ENCODE assay signal across 24 cellular contexts in the genomic region with DNA sequence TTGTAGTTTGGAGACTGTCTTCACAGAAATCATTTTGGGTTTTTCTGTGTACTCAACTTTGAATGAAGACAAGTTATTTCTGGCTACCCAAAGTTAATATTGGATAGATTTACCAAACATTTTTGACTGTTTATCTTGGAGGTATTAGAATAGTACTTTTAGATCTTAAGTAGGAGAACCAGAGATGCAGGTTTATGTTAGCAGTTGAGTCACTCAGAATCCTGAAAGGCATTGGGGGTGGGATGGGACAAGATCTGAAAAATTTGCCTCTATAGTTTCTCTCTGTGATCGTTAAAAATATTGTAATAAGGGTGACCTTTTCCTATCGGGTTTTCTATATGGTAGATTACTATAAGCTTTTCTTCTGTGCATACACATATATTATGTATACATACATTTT.
"Had no signal": no experiment of that assay in that cellular context is flagged by ENCODE, and none has a peak within 500 bp of the region (broad histone marks: within the 10 kb centered on the region; RNA-seq: fewer than 3 reads in every experiment).

No MANE protein-coding gene starts in this region.

- DNase-seq: colonic mucosa; dermis blood vessel endothelial cell; effector memory CD4-positive, alpha-beta T cell; heart left ventricle; left cardiac atrium; left lung; mesendoderm; midbrain; naive thymus-derived CD4-positive, alpha-beta T cell; spleen; stimulated activated CD4-positive, alpha-beta T cell treated with anti-CD3 and anti-CD28 coated beads, Interleukin-4, amount 100 ng/mL, for 4 hours; stimulated activated naive CD8-positive, alpha-beta T cell treated with anti-CD3 and anti-CD28 coated beads, Interleukin-15, Interleukin-2, amounts not matched to agents 100 U/mL and 50 U/mL, for 24 hours; substantia nigra; testis; tibial artery had no signal

- H3K4me1 ChIP-seq: colonic mucosa, heart left ventricle, left lung, neural progenitor cell, parathyroid adenoma, right atrium auricular region, testis, tibial artery had no signal

- H3K4me2 ChIP-seq: hepatocyte, neural progenitor cell had no signal

- H3K36me3 Mint-ChIP-seq: naive thymus-derived CD4-positive, alpha-beta T cell; neural progenitor cell; stimulated activated memory B cell treated with anti-CD40 and anti-IgM and Interleukin-4, amounts not matched to agents 10 μg/mL and 1 μg/mL and 100 μg/mL, for 72 hours; type B pancreatic cell had no signal

- H3K27me3 Mint-ChIP-seq: progenitor cell of endocrine pancreas; stimulated activated memory B cell treated with anti-CD40 and anti-IgM and Interleukin-4, amounts not matched to agents 10 μg/mL and 1 μg/mL and 100 μg/mL, for 72 hours; type B pancreatic cell had no signal

- H2AFZ ChIP-seq: hepatocyte, neural progenitor cell, parathyroid adenoma had no signal

- H3K36me3 ChIP-seq: colonic mucosa, heart left ventricle, left lung, neural progenitor cell, right atrium auricular region, spleen, tibial artery had no signal

- H3K9me3 Mint-ChIP-seq: nephron, neural progenitor cell, type B pancreatic cell had no signal

- H3K27ac Mint-ChIP-seq: naive thymus-derived CD4-positive, alpha-beta T cell; nephron; neural progenitor cell; progenitor cell of endocrine pancreas; stimulated activated memory B cell treated with anti-CD40 and anti-IgM and Interleukin-4, amounts not matched to agents 10 μg/mL and 1 μg/mL and 100 μg/mL, for 72 hours; type B pancreatic cell had no signal

- H3K4me1 Mint-ChIP-seq: naive thymus-derived CD4-positive, alpha-beta T cell; nephron; neural progenitor cell; stimulated activated memory B cell treated with anti-CD40 and anti-IgM and Interleukin-4, amounts not matched to agents 10 μg/mL and 1 μg/mL and 100 μg/mL, for 72 hours had no signal

- H3K27me3 ChIP-seq: colonic mucosa, hepatocyte, left lung, right atrium auricular region, spleen, testis, tibial artery had no signal

- H3K4me3 Mint-ChIP-seq: naive thymus-derived CD4-positive, alpha-beta T cell; nephron; neural progenitor cell; stimulated activated memory B cell treated with anti-CD40 and anti-IgM and Interleukin-4, amounts not matched to agents 10 μg/mL and 1 μg/mL and 100 μg/mL, for 72 hours; type B pancreatic cell had no signal

- H3K4me3 ChIP-seq: colonic mucosa, heart left ventricle, hepatocyte, left lung, neural progenitor cell, right atrium auricular region, spleen, testis, tibial artery had no signal

- H3K9ac ChIP-seq: neural progenitor cell, parathyroid adenoma had no signal

- ATAC-seq: heart left ventricle; left cardiac atrium; left lung; naive thymus-derived CD4-positive, alpha-beta T cell; sciatic nerve; stimulated activated memory B cell treated with anti-CD40 and anti-IgM and Interleukin-4, amounts not matched to agents 10 μg/mL and 1 μg/mL and 100 μg/mL, for 72 hours; stimulated activated naive CD8-positive, alpha-beta T cell treated with anti-CD3 and anti-CD28 coated beads, Interleukin-15, Interleukin-2, amounts not matched to agents 100 U/mL and 50 U/mL, for 24 hours had no signal

- H3K27ac ChIP-seq: colonic mucosa, heart left ventricle, hepatocyte, left lung, neural progenitor cell, parathyroid adenoma, right atrium auricular region, testis, tibial artery had no signal

- H3K9me3 ChIP-seq: colonic mucosa, heart left ventricle, left lung, right atrium auricular region, spleen, testis, tibial artery had no signal
